Comparison of ENCODE assay signal across 8 cellular contexts in genomic region chr9:83649080-83649479, GRCh38. TPM values are rescaled to one million over a fixed set of nuclear protein-coding genes. Genes with fewer than 3 reads are reported as not detected.
DNase-seq lines count a peak whose midpoint lies in the region; ATAC-seq and TF ChIP-seq lines count a peak whose summit lies in the region.

No MANE protein-coding gene starts in this region.

- no peaks in the 10 kb centered on the region for H3K4me1 ChIP-seq in left lung

- peaks cover 0 to 53% of the 10 kb centered on the region in 2 donors for H3K36me3 ChIP-seq in left lung

- H3K27ac ChIP-seq in left lung = no peak overlapping the region

- intact Hi-C loops in left lung (cut with DNase I) = no loop called here

- ATAC-seq in GM21576 (IDR thresholded peaks at IDR 0.05; ENCODE audit: unreplicated experiment) (peak; percentile 43), left lung (peak; percentile 92)

- H3K9me3 ChIP-seq in left lung = no peaks in the 10 kb centered on the region

- DNase-seq in COLO829 (ENCODE audit: low spot score) (peak; percentile 65), NCI-H1105 treated with DMSO at 0.1 percent for 48 hours (lab: John Stamatoyannopoulos, UW) (peak; percentile 11), left lung (peak; percentile 57 to 91), cerebellar nuclear complex (lab: John Stamatoyannopoulos, UW) (no peak)
- peak; percentile 65 for DNase-seq in activated CD4-positive, alpha-beta T cell treated with anti-CD3 and anti-CD28 coated beads for 1 hour
- peak; percentile 65 for DNase-seq in central memory CD4-positive, alpha-beta T cell
- peak; percentile 46 to 55 (median 46) for DNase-seq in stimulated activated CD4-positive, alpha-beta T cell treated with anti-CD3 and anti-CD28 coated beads, TNF-alpha, amount 100 ng/mL, for 48 hours (ENCODE audit: low read depth in 3 of 3)

- H3K27me3 ChIP-seq in left lung = no peaks in the 10 kb centered on the region

- TF ChIP-seq CTCF in left lung (IDR thresholded peaks at IDR 0.05) = peak; percentile 55 to 78

- no peak overlapping the region for H3K4me3 ChIP-seq in left lung

RNA-seq across cellular contexts. Expression of gene IDNK, which starts 26.1 kb away (rescaled TPM):
- 1 to 10 TPM; 3.7 to 4.8 TPM for total RNA-seq in left lung

RNA-seq across cellular contexts. Expression of gene UBQLN1, which starts 58.7 kb away (rescaled TPM):
- total RNA-seq in left lung = 100 to 1,000 TPM in 1 of 2 donors, 10 to 100 TPM in 1; 83.6 to 107 TPM

Comparison
In these comparisons a context has a peak if more than half of its experiments do, and no peak if none do; other contexts are left out.
1. DNase-seq: peak in COLO829 (single experiment), NCI-H1105 treated with DMSO at 0.1 percent for 48 hours (single experiment), activated CD4-positive, alpha-beta T cell treated with anti-CD3 and anti-CD28 coated beads for 1 hour (single experiment), central memory CD4-positive, alpha-beta T cell (single experiment), left lung (2 of 2) and stimulated activated CD4-positive, alpha-beta T cell treated with anti-CD3 and anti-CD28 coated beads, TNF-alpha, amount 100 ng/mL, for 48 hours (3 of 3); none in cerebellar nuclear complex (0 of 2).